Comparison of ENCODE assay signal across 19 cellular contexts in genomic region chr16:85380905-85381737, GRCh38.
DNase-seq lines count a peak whose midpoint lies in the region; ATAC-seq and TF ChIP-seq lines count a peak whose summit lies in the region.
"Had no signal": no experiment of that assay in that cellular context is flagged by ENCODE, and none has a peak within 500 bp of the region (broad histone marks: within the 10 kb centered on the region; RNA-seq: fewer than 3 reads in every experiment).

No MANE protein-coding gene starts in this region.

- H3K27me3 ChIP-seq in GM23248 (replicated peaks; ENCODE audit: insufficient read depth), result no peaks in the 10 kb centered on the region
- H3K27me3 ChIP-seq in hepatocyte, result no peaks in the 10 kb centered on the region
- H3K27me3 ChIP-seq in sigmoid colon, result no peaks in the 10 kb centered on the region
- H3K27me3 ChIP-seq: ascending aorta, uterus had no signal

- 88% methylated on average over 19 of the region's 19 CpGs for WGBS in GM23248 (ENCODE audit: low coverage in 1 of 2, low lambda C conversion rate in 2 of 2, missing lambda C conversion rate in 2 of 2), 2 experiments
- WGBS in hepatocyte (ENCODE audit: low lambda C conversion rate, missing lambda C conversion rate), result 78% methylated on average over 19 of the region's 19 CpGs
- 84% methylated on average over 19 of the region's 19 CpGs for WGBS in sigmoid colon, 2 donors

- H2AFZ ChIP-seq in GM23248, result no peak overlapping the region
- H2AFZ ChIP-seq in hepatocyte, result no peak overlapping the region
- H2AFZ ChIP-seq: parathyroid adenoma had no signal

- ATAC-seq in GM21515 (IDR thresholded peaks at IDR 0.05; ENCODE audit: unreplicated experiment), result no peak
- no peak for ATAC-seq in HG02840 (IDR thresholded peaks at IDR 0.05; ENCODE audit: low FRiP score, unreplicated experiment)
- ATAC-seq: activated CD4-positive, alpha-beta T cell treated with anti-CD3 and anti-CD28 coated beads for 36 hours had no signal

- TF ChIP-seq CTCF in hepatocyte (IDR thresholded peaks at IDR 0.05; ENCODE audit: poor library complexity) (no peak), sigmoid colon (IDR thresholded peaks at IDR 0.05) (no peak)

- peak overlapping the region; percentile 50 for H3K9ac ChIP-seq in GM23248
- H3K9ac ChIP-seq: parathyroid adenoma had no signal

- H3K9me3 ChIP-seq in GM23248 (ENCODE audit: low read depth) (no peaks in the 10 kb centered on the region), hepatocyte (ENCODE audit: low read depth) (no peaks in the 10 kb centered on the region), sigmoid colon (no peaks in the 10 kb centered on the region)
- H3K9me3 ChIP-seq: ascending aorta, uterus had no signal

- H4K20me1 ChIP-seq in GM23248 (ENCODE audit: insufficient read depth) (no peaks in the 10 kb centered on the region), hepatocyte (ENCODE audit: insufficient read depth, poor library complexity, severe bottlenecking) (no peaks in the 10 kb centered on the region)

- peaks cover 9% of the 10 kb centered on the region for H3F3A ChIP-seq in GM23248 (ENCODE audit: insufficient read depth)

- H3K4me3 ChIP-seq in GM23248 (no peak overlapping the region), hepatocyte (no peak overlapping the region), sigmoid colon (no peak overlapping the region)
- H3K4me3 ChIP-seq: ascending aorta, uterus had no signal

- in situ Hi-C loops in GM23248 (cut with MboI), result no loop called here

- H3K27ac ChIP-seq in GM23248 (peak overlapping the region; percentile 57), hepatocyte (peak overlapping the region; percentile 57), sigmoid colon (peak overlapping the region; percentile 21 to 79 (median 64))
- H3K27ac ChIP-seq: parathyroid adenoma had no signal

- intact Hi-C loops in sigmoid colon (cut with DNase I), result no loop called here

- H3K9me2 ChIP-seq in GM23248 (ENCODE audit: insufficient read depth), result no peaks in the 10 kb centered on the region
- H3K9me2 ChIP-seq in hepatocyte (replicated peaks; ENCODE audit: insufficient read depth), result no peaks in the 10 kb centered on the region

- no peak for TF ChIP-seq POLR2A in sigmoid colon (IDR thresholded peaks at IDR 0.05)

- H3K4me1 ChIP-seq in GM23248 (ENCODE audit: insufficient read depth) (peaks cover 35% of the 10 kb centered on the region), hepatocyte (ENCODE audit: insufficient read depth) (peaks cover 42% of the 10 kb centered on the region), sigmoid colon (peaks cover 0 to 87% (median 69%) of the 10 kb centered on the region in 4 donors)
- H3K4me1 ChIP-seq: uterus had no signal

- peak overlapping the region; percentile 25 for H3K4me2 ChIP-seq in GM23248 (ENCODE audit: unreplicated experiment)
- H3K4me2 ChIP-seq in hepatocyte, result peak overlapping the region; percentile 54

- DNase-seq in GM23248, result no peak
- peak; percentile 46 for DNase-seq in UCSD-AML1 (lab: John Stamatoyannopoulos, UW; ENCODE audit: unreplicated experiment)
- no peak for DNase-seq in hepatocyte (ENCODE audit: low spot score)
- no peak for DNase-seq in sigmoid colon
- DNase-seq in GM03348 (ENCODE audit: low spot score), result no peak
- DNase-seq: activated CD4-positive, alpha-beta T cell treated with anti-CD3 and anti-CD28 coated beads for 36 hours; activated naive CD4-positive, alpha-beta T cell treated with anti-CD3 and anti-CD28 coated beads for 36 hours; activated T-cell treated with anti-CD3 and anti-CD28 coated beads, Interleukin-2, amount 50 U/mL, for 48 hours; CD4-positive, alpha-beta T cell; effector memory CD4-positive, alpha-beta T cell; H9; naive B cell; NCI-H748 treated with DMSO at 0.1 percent for 48 hours; Right ventricle myocardium superior; uterus had no signal

- H3K79me2 ChIP-seq in GM23248 (ENCODE audit: insufficient read depth) (peaks cover 93% of the 10 kb centered on the region), hepatocyte (no peaks in the 10 kb centered on the region)

- no peak for TF ChIP-seq EP300 in sigmoid colon (IDR thresholded peaks at IDR 0.05)

- H3K36me3 ChIP-seq in GM23248 (ENCODE audit: low read depth) (no peaks in the 10 kb centered on the region), hepatocyte (replicated peaks; ENCODE audit: insufficient read depth, low read depth) (no peaks in the 10 kb centered on the region), sigmoid colon (no peaks in the 10 kb centered on the region)
- H3K36me3 ChIP-seq: ascending aorta, uterus had no signal
